8 cellular contexts compared by ENCODE assay signal in genomic region chr14:24146978-24147760, GRCh38. TPM values are rescaled to one million over a fixed set of nuclear protein-coding genes. Genes with fewer than 3 reads are reported as not detected.
A peak's percentile ranks its signal among the peaks of the same experiment; 100 is the strongest.
DNase-seq lines count a peak whose midpoint lies in the region; TF ChIP-seq lines count a peak whose summit lies in the region.

Gene RNF31 (plus strand): TSS chr14:24147498. CDS start chr14:24147699, 201 bp downstream.

- H3K27me3 Mint-ChIP-seq in H9 (ENCODE audit: low read depth), result no peaks in the 10 kb centered on the region
- no peaks in the 10 kb centered on the region for H3K27me3 Mint-ChIP-seq in neural crest cell (ENCODE audit: low read depth)

- H3K4me1 Mint-ChIP-seq in H9, result peaks cover 21 to 24% of the 10 kb centered on the region in 2 experiments
- peaks cover 25% of the 10 kb centered on the region for H3K4me1 Mint-ChIP-seq in neural crest cell

- H3K4me2 ChIP-seq in H9 (ENCODE audit: insufficient read depth, insufficient read length, low read length), result peak within 1 kb of the TSS; percentile 83

- H3K4me1 ChIP-seq in H9 (ENCODE audit: insufficient read depth, low read length) (no peaks in the 10 kb centered on the region), stomach smooth muscle (ENCODE audit: control insufficient read depth, insufficient read depth, low read length) (peaks cover 34% of the 10 kb centered on the region)

- peak within 1 kb of the TSS; percentile 77 for H3K18ac ChIP-seq in H9 (ENCODE audit: insufficient read length, low read depth, low read length)

- H2BK5ac ChIP-seq in H9 (ENCODE audit: insufficient read length, low read length), result no peak within 1 kb of the TSS

- H3K27ac Mint-ChIP-seq in H9 (peak within 1 kb of the TSS; percentile 96 to 99 (median 98)), neural crest cell (ENCODE audit: unreplicated experiment) (peak within 1 kb of the TSS; percentile 91)

- no peak within 1 kb of the TSS for H2AFZ ChIP-seq in H9 (ENCODE audit: low read length)

- TF ChIP-seq CTCF in H9 (conservative IDR thresholded peaks at IDR 0.05) (no peak), neural crest cell (conservative IDR thresholded peaks at IDR 0.05) (no peak)

- H4K8ac ChIP-seq in H9 (replicated peaks; ENCODE audit: insufficient read length, low read depth, low read length), result no peak within 1 kb of the TSS

- peaks cover 20 to 65% (median 62%) of the 10 kb centered on the region in 3 experiments for H3K36me3 Mint-ChIP-seq in H9 (ENCODE audit: insufficient read depth in 1 of 3, low read depth in 3 of 3)
- no peaks in the 10 kb centered on the region for H3K36me3 Mint-ChIP-seq in neural crest cell (ENCODE audit: low read depth)

- no peak within 1 kb of the TSS for H2BK12ac ChIP-seq in H9 (ENCODE audit: insufficient read length, low read depth, low read length)

- H3T11ph ChIP-seq in H9 (ENCODE audit: low read length), result no peak within 1 kb of the TSS

- no peak within 1 kb of the TSS for H2BK120ac ChIP-seq in H9 (ENCODE audit: low read depth, low read length, poor library complexity, severe bottlenecking)

- no peak within 1 kb of the TSS for H4K91ac ChIP-seq in H9 (ENCODE audit: insufficient read length, low read depth, low read length)

- no peak within 1 kb of the TSS for H2BK15ac ChIP-seq in H9 (ENCODE audit: low read depth, low read length)

- no peaks in the 10 kb centered on the region for H4K20me1 ChIP-seq in H9 (ENCODE audit: control insufficient read depth, insufficient read depth, insufficient read length)

- peak within 1 kb of the TSS; percentile 86 for H3K9ac ChIP-seq in H9 (ENCODE audit: extremely low read depth, insufficient read length, low read length)
- H3K9ac ChIP-seq in stomach smooth muscle (ENCODE audit: low read length in 2 of 2), result peak within 1 kb of the TSS; percentile 89 to 93

- peaks cover 19% of the 10 kb centered on the region for H3K23me2 ChIP-seq in H9 (ENCODE audit: insufficient read length, low read depth, low read length, poor library complexity, severe bottlenecking)

- H3K9me3 Mint-ChIP-seq in H9 (no peaks in the 10 kb centered on the region), neural crest cell (no peaks in the 10 kb centered on the region)

- no peak within 1 kb of the TSS for H4K5ac ChIP-seq in H9 (ENCODE audit: insufficient read length, low read depth, low read length)

- H3K4me3 Mint-ChIP-seq in H9 (peak within 1 kb of the TSS; percentile 96 to 99), neural crest cell (peak within 1 kb of the TSS; percentile 99)

- H3K23ac ChIP-seq in H9 (ENCODE audit: insufficient read length, low read depth, low read length), result no peak within 1 kb of the TSS

- H3K4me3 ChIP-seq in MG63, result peak within 1 kb of the TSS; percentile 94
- H3K4me3 ChIP-seq in stomach smooth muscle (ENCODE audit: low read length in 2 of 2), result peak within 1 kb of the TSS; percentile 95 to 100

- no peak within 1 kb of the TSS for H3K56ac ChIP-seq in H9 (ENCODE audit: insufficient read length, low read depth, low read length)

- H3K27ac ChIP-seq in H9 (ENCODE audit: insufficient read length, low read depth, low read length) (no peak within 1 kb of the TSS), stomach smooth muscle (ENCODE audit: low read length) (peak within 1 kb of the TSS; percentile 88)

- H3K9me3 ChIP-seq in H9 (ENCODE audit: control insufficient read depth, low read depth, low read length) (no peaks in the 10 kb centered on the region), MG63 (no peaks in the 10 kb centered on the region), stomach smooth muscle (ENCODE audit: control insufficient read depth in 2 of 2, low read length in 2 of 2) (no peaks in the 10 kb centered on the region)

- H3K79me2 ChIP-seq in H9 (ENCODE audit: insufficient read depth, low read length), result peaks cover 8% of the 10 kb centered on the region; the same call in 1 of the 2 replicates

- H3K27me3 ChIP-seq in H9 (ENCODE audit: insufficient read depth, low read length) (no peaks in the 10 kb centered on the region), MG63 (no peaks in the 10 kb centered on the region), stomach smooth muscle (ENCODE audit: control insufficient read depth in 1 of 2, insufficient read depth in 2 of 2, low read length in 2 of 2) (no peaks in the 10 kb centered on the region)

- no peak within 1 kb of the TSS for H2BK20ac ChIP-seq in H9 (ENCODE audit: low read depth, low read length, poor library complexity, severe bottlenecking)

- H3K36me3 ChIP-seq in MG63, result peaks cover 35% of the 10 kb centered on the region
- H3K36me3 ChIP-seq in stomach smooth muscle (ENCODE audit: control insufficient read depth in 2 of 2, insufficient read depth in 2 of 2, low read length in 2 of 2), result peaks cover 27 to 35% of the 10 kb centered on the region in 2 donors

- WGBS in H9 (ENCODE audit: extremely low coverage, insufficient read length, low lambda C conversion rate), result no CpG with 5 or more reads among the region's 57 CpGs

- peak within 1 kb of the TSS; percentile 81; the same call in 1 of the 2 replicates for H3K14ac ChIP-seq in H9 (ENCODE audit: insufficient read depth, low read length)

- H2AK5ac ChIP-seq in H9 (ENCODE audit: insufficient read length, low read length), result no peak within 1 kb of the TSS

- H3K79me1 ChIP-seq in H9 (ENCODE audit: insufficient read depth, low read depth, low read length, poor library complexity, severe bottlenecking), result peaks cover 4% of the 10 kb centered on the region

- DNase-seq in ELR (ENCODE audit: low read depth), result peak; percentile 99
- DNase-seq in H9, result peak; percentile 98
- peak; percentile 94 for DNase-seq in MG63
- peak; percentile 98 for DNase-seq in SHP77 treated with DMSO at 0.1 percent for 48 hours (lab: John Stamatoyannopoulos, UW)
- DNase-seq in activated effector memory CD4-positive, alpha-beta T cell treated with anti-CD3 and anti-CD28 coated beads, Interleukin-2, amount 50 U/mL, for 16 hours, result peak; percentile 99
- peak; percentile 99 for DNase-seq in fibroblast of the conjunctiva (ENCODE audit: low read depth)
- peak; percentile 93 for DNase-seq in neural crest cell (ENCODE audit: low read depth, low spot score)

- H3K4ac ChIP-seq in H9 (ENCODE audit: low read depth, low read length), result no peak within 1 kb of the TSS

RNA-seq across cellular contexts. Expression of gene RNF31, which starts in this region (rescaled TPM):
- total RNA-seq in H9 (2021), result 67.8 and 87.3 TPM in 2 replicates
- total RNA-seq in MG63 (2014; rRNA removed; shearing (Covaris generic); ENCODE audit: low replicate concordance), result 39.6 and 52.1 TPM in 2 replicates
- 65.5 and 82.2 TPM in 2 replicates for total RNA-seq in neural crest cell
